In the genomic region with DNA sequence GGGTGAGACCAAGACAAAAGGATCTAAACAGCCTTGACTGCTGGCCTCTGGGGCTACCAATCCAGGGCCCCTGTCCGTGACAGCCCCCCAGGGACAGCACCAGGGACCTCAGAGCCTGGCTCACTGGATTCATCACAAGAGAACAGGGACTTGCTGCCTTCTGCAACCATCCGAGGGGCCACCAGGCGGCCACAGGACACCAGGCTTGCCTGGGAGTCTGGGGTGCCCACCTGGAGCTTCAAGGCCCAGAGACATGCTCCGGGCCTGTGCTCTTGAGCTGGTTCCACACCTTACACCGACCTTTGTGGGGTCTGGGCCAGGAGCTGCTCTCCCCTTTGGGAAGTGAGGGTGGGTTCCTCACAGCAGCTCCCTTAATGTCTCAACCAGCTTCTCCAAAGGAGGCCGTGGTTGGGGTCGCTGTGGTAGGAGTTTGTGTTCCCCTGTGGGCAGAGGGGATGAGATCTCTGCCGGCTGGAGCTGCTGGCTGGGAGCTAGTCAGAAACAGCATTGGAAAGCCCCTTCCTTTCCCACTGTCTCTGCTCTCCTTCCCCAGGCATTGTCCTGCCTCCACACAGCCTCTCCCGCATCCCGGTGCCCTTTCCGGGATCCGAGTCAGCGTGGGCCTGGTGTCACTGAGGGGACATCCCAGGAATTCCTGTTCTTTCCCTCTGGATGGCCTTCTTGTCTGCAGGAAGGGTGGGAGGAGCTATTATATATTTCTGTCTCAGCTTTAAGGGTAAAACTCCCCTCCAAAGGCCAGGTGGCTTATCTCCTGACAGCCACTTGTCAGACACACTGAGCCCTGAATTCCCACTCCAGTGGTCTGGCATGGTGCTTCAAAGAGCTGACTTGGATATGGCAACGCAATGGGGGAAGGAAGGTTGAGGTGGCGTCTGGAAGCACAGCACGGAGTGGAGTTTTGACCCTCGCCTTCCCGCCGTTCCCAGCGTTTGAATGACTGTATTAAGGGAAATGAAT, we compare ENCODE assay signal across 1 cellular context.
A peak's percentile ranks its signal among the peaks of the same experiment; 100 is the strongest.
TF ChIP-seq lines count a peak whose summit lies in the region.

No MANE protein-coding gene starts in this region.

TF ChIP-seq in HepG2, 621 proteins besides CTCF, POLR2A, EP300 and RAD21 (continued from another document):
- TF ChIP-seq, protein P1, sequence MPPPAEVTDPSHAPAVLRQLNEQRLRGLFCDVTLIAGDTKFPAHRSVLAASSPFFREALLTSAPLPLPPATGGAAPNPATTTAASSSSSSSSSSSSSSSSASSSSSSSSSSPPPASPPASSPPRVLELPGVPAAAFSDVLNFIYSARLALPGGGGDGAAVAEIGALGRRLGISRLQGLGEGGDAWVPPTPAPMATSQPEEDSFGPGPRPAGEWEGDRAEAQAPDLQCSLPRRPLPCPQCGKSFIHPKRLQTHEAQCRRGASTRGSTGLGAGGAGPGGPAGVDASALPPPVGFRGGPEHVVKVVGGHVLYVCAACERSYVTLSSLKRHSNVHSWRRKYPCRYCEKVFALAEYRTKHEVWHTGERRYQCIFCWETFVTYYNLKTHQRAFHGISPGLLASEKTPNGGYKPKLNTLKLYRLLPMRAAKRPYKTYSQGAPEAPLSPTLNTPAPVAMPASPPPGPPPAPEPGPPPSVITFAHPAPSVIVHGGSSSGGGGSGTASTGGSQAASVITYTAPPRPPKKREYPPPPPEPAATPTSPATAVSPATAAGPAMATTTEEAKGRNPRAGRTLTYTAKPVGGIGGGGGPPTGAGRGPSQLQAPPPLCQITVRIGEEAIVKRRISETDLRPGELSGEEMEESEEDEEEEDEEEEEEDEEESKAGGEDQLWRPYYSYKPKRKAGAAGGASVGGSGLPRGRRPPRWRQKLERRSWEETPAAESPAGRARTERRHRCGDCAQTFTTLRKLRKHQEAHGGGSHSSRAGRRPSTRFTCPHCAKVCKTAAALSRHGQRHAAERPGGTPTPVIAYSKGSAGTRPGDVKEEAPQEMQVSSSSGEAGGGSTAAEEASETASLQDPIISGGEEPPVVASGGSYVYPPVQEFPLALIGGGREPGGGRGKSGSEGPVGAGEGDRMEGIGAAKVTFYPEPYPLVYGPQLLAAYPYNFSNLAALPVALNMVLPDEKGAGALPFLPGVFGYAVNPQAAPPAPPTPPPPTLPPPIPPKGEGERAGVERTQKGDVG (CRISPR knock-in tag; IDR thresholded peaks at IDR 0.05; ENCODE audit: borderline replicate concordance) = peak; percentile 46; the same call in 1 of the 2 replicates
- TF ChIP-seq FIP1L1 (IDR thresholded peaks at IDR 0.05; ENCODE audit: borderline replicate concordance, insufficient read depth, low read depth, low read length) (no peak), SPEN (CRISPR knock-in tag; IDR thresholded peaks at IDR 0.05; ENCODE audit: low read depth) (peak; percentile 18; the same call in 1 of the 2 replicates), ZBTB7B (CRISPR knock-in tag; IDR thresholded peaks at IDR 0.05) (0 out of 2 replicates have a peak, but pooled peaks have one; percentile 51)
TF ChIP-seq in HepG2: peak in this region for 26.
